ENCODE assay signal across 8 cellular contexts in genomic region chr2:67840460-67841068, GRCh38.
DNase-seq lines count a peak whose midpoint lies in the region; ATAC-seq and TF ChIP-seq lines count a peak whose summit lies in the region.

No MANE protein-coding gene starts in this region.

- H3K27ac ChIP-seq in MM.1S (ENCODE audit: low read length) (no peak overlapping the region), mesendoderm (ENCODE audit: low read depth, low read length) (no peak overlapping the region), upper lobe of left lung (no peak overlapping the region)

- ATAC-seq in GM21723 (IDR thresholded peaks at IDR 0.05; ENCODE audit: unreplicated experiment) (peak; percentile 82), SK-N-SH treated with all-trans-retinoic acid at 6 μM for 48 hours (peak; percentile 99), upper lobe of left lung (ENCODE audit: low FRiP score in 2 of 2) (peak; percentile 82)

- WGBS in mesendoderm (ENCODE audit: extremely low coverage, insufficient coverage, low lambda C conversion rate) = no CpG with 5 or more reads among the region's 5 CpGs
- WGBS in upper lobe of left lung, 2 donors = 34 to 37% methylated on average over 5 of the region's 5 CpGs

- no peak for TF ChIP-seq EP300 in upper lobe of left lung (IDR thresholded peaks at IDR 0.05)

- TF ChIP-seq POLR2A in upper lobe of left lung (IDR thresholded peaks at IDR 0.05) = no peak

- H3K36me3 ChIP-seq in MM.1S (replicated peaks; ENCODE audit: insufficient read depth, low read length) (no peaks in the 10 kb centered on the region), mesendoderm (ENCODE audit: control insufficient read depth, insufficient read depth, low read length) (no peaks in the 10 kb centered on the region), upper lobe of left lung (no peaks in the 10 kb centered on the region)

- no peak overlapping the region for H3K56ac ChIP-seq in mesendoderm (ENCODE audit: low read length)

- H2BK120ac ChIP-seq in mesendoderm (ENCODE audit: low read depth, low read length) = no peak overlapping the region

- H2BK5ac ChIP-seq in mesendoderm (ENCODE audit: low read length) = no peak overlapping the region

- H3K4me3 ChIP-seq in MM.1S (ENCODE audit: low read length) = no peak overlapping the region
- no peak overlapping the region for H3K4me3 ChIP-seq in epithelial cell of esophagus (ENCODE audit: low read length)
- H3K4me3 ChIP-seq in mesendoderm (ENCODE audit: low read length) = no peak overlapping the region
- no peak overlapping the region for H3K4me3 ChIP-seq in upper lobe of left lung

- no peak overlapping the region for H3K4ac ChIP-seq in mesendoderm (ENCODE audit: low read depth, low read length)

- DNase-seq in DMS79 treated with DMSO at 0.1 percent for 48 hours (lab: John Stamatoyannopoulos, UW) (peak; percentile 27), DMS79 (lab: John Stamatoyannopoulos, UW) (no peak), MM.1S (peak; percentile 61), epithelial cell of esophagus (ENCODE audit: low read depth) (peak; percentile 83), mesendoderm (peak; percentile 75), upper lobe of left lung (peak; percentile 52 to 62)

- H4K8ac ChIP-seq in mesendoderm (ENCODE audit: low read depth, low read length) = no peak overlapping the region

- H4K20me1 ChIP-seq in MM.1S (ENCODE audit: insufficient read depth, low read length) = no peaks in the 10 kb centered on the region

- H3K79me2 ChIP-seq in MM.1S (ENCODE audit: low read length) (no peaks in the 10 kb centered on the region), mesendoderm (ENCODE audit: control insufficient read depth, insufficient read depth, low read length) (no peaks in the 10 kb centered on the region)

- H3K4me2 ChIP-seq in MM.1S (ENCODE audit: low read depth, low read length) = no peak overlapping the region
- no peak overlapping the region for H3K4me2 ChIP-seq in mesendoderm (ENCODE audit: low read length)

- TF ChIP-seq CTCF in MM.1S (IDR thresholded peaks at IDR 0.05; ENCODE audit: low read length) (peak; percentile 83), epithelial cell of esophagus (IDR thresholded peaks at IDR 0.05; ENCODE audit: insufficient read depth, low read depth, low read length, missing control alignments) (peak; percentile 97), upper lobe of left lung (IDR thresholded peaks at IDR 0.05) (peak; percentile 52 to 79 (median 68))

- H2AFZ ChIP-seq in MM.1S (ENCODE audit: low read length) = no peak overlapping the region

- H2AK5ac ChIP-seq in mesendoderm (ENCODE audit: low read length) = no peak overlapping the region

- no peak overlapping the region for H3K9ac ChIP-seq in MM.1S (ENCODE audit: low read length)
- no peak overlapping the region for H3K9ac ChIP-seq in mesendoderm (ENCODE audit: low read length)

- H3K9me2 ChIP-seq in MM.1S (replicated peaks; ENCODE audit: insufficient read depth, low read length) = no peaks in the 10 kb centered on the region

- H3K4me1 ChIP-seq in MM.1S (ENCODE audit: low read length) (no peaks in the 10 kb centered on the region), mesendoderm (ENCODE audit: control insufficient read depth, low read depth, low read length) (no peaks in the 10 kb centered on the region), upper lobe of left lung (no peaks in the 10 kb centered on the region)

- H3K18ac ChIP-seq in mesendoderm (ENCODE audit: low read length) = no peak overlapping the region

- no peaks in the 10 kb centered on the region for H3F3A ChIP-seq in MM.1S (ENCODE audit: insufficient read depth, low read length)

- H3K27me3 ChIP-seq in MM.1S (replicated peaks; ENCODE audit: insufficient read depth, low read length) (no peaks in the 10 kb centered on the region), mesendoderm (ENCODE audit: insufficient read depth, low read length, poor library complexity) (no peaks in the 10 kb centered on the region), upper lobe of left lung (no peaks in the 10 kb centered on the region)

- no peaks in the 10 kb centered on the region for H3K79me1 ChIP-seq in mesendoderm (ENCODE audit: low read length)

- H3K23ac ChIP-seq in mesendoderm (ENCODE audit: low read length) = no peak overlapping the region

- no peak overlapping the region for H2BK15ac ChIP-seq in mesendoderm (replicated peaks; ENCODE audit: low read depth)

- H3K9me3 ChIP-seq in MM.1S (replicated peaks; ENCODE audit: insufficient read depth, low read length) (no peaks in the 10 kb centered on the region), upper lobe of left lung (no peaks in the 10 kb centered on the region)

- no peak overlapping the region for H4K5ac ChIP-seq in mesendoderm (ENCODE audit: low read length)

TF ChIP-seq in SK-N-SH treated with all-trans-retinoic acid at 6 μM for 48 hours, 23 proteins besides CTCF, POLR2A, EP300 and RAD21:
- no peak for TF ChIP-seq ZNF70 (CRISPR knock-in tag; IDR thresholded peaks at IDR 0.05)
- TF ChIP-seq PPARA (CRISPR knock-in tag; IDR thresholded peaks at IDR 0.05; ENCODE audit: borderline replicate concordance) = no peak
- TF ChIP-seq ESRRG (CRISPR knock-in tag; IDR thresholded peaks at IDR 0.05) = no peak
- no peak for TF ChIP-seq OSR1 (CRISPR knock-in tag; IDR thresholded peaks at IDR 0.05)
- TF ChIP-seq CSDC2 (CRISPR knock-in tag; IDR thresholded peaks at IDR 0.05) = no peak
- no peak for TF ChIP-seq ARNTL (CRISPR knock-in tag; IDR thresholded peaks at IDR 0.05; ENCODE audit: borderline replicate concordance, low read depth)
- no peak for TF ChIP-seq CSRNP3 (CRISPR knock-in tag; IDR thresholded peaks at IDR 0.05)
- TF ChIP-seq ZNF565 (CRISPR knock-in tag; conservative IDR thresholded peaks at IDR 0.05; ENCODE audit: low read depth) = no peak
- TF ChIP-seq TOX (CRISPR knock-in tag; IDR thresholded peaks at IDR 0.05; ENCODE audit: borderline replicate concordance) = no peak
- no peak for TF ChIP-seq SNAI2 (CRISPR knock-in tag; IDR thresholded peaks at IDR 0.05)
- TF ChIP-seq ZNF8 (CRISPR knock-in tag; IDR thresholded peaks at IDR 0.05) = peak; percentile 77
- TF ChIP-seq RARB (CRISPR knock-in tag; IDR thresholded peaks at IDR 0.05) = no peak
- TF ChIP-seq ISL1 (CRISPR knock-in tag; IDR thresholded peaks at IDR 0.05) = no peak
- 0 out of 2 replicates have a peak, but pooled peaks have one; percentile 20 for TF ChIP-seq TSHZ2 (CRISPR knock-in tag; IDR thresholded peaks at IDR 0.05)
- TF ChIP-seq TCF4 (CRISPR knock-in tag; IDR thresholded peaks at IDR 0.05; ENCODE audit: borderline replicate concordance) = peak; percentile 89
- no peak for TF ChIP-seq POU6F1 (CRISPR knock-in tag; IDR thresholded peaks at IDR 0.05; ENCODE audit: borderline replicate concordance, low read depth)
- no peak for TF ChIP-seq ZFP30 (CRISPR knock-in tag; IDR thresholded peaks at IDR 0.05)
TF ChIP-seq in SK-N-SH treated with all-trans-retinoic acid at 6 μM for 48 hours: peak in this region for 3.
